ENCODE assay signal across 7 cellular contexts in genomic region chr1:236819856-236820255, GRCh38.
"Had no signal": no experiment of that assay in that cellular context is flagged by ENCODE, and none has a peak within 500 bp of the region (broad histone marks: within the 10 kb centered on the region; RNA-seq: fewer than 3 reads in every experiment).

No MANE protein-coding gene starts in this region.

- DNase-seq: H9, HCEC 1CT, KBM-7 had no signal

- H3K27ac ChIP-seq: HL-60 had no signal

- H2AFZ ChIP-seq: GM23338 had no signal

- H3K27ac Mint-ChIP-seq: GM23338, H9, IgD-negative memory B cell had no signal

- H3K4me3 ChIP-seq: GM23338 had no signal

- H3K4me2 ChIP-seq: GM23338 had no signal

- H3K27me3 Mint-ChIP-seq: IgD-negative memory B cell had no signal

- H3K9me3 Mint-ChIP-seq: GM23338, H9, IgD-negative memory B cell had no signal

- H3K4me3 Mint-ChIP-seq: GM23338, H9, IgD-negative memory B cell had no signal

- ATAC-seq: GM23338, HepG2 had no signal

- H3K4me1 Mint-ChIP-seq: GM23338, H9 had no signal
